22 cellular contexts compared by ENCODE assay signal in the genomic region with DNA sequence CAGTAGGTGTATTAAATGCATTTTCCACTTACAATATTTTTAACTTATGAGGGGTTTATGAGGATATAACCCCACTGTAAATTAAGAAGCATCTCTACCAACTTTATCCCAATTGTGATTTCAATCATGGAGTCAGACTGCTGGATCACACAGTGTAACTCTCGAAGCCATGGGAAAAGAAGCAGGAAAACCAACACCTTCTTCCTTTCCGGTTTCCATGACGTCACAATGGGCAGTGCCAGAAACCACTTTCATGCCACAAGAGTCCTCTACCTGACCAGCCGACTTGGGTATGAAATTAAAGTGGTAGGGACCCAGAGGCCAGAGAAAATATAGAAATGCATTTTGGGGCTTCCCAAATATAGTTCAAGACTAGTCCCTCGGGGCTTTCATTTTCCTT. TPM values are rescaled to one million over a fixed set of nuclear protein-coding genes. Genes with fewer than 3 reads are reported as not detected.
DNase-seq lines count a peak whose midpoint lies in the region; FAIRE-seq and TF ChIP-seq lines count a peak whose summit lies in the region.
"Had no signal": no experiment of that assay in that cellular context is flagged by ENCODE, and none has a peak within 500 bp of the region (broad histone marks: within the 10 kb centered on the region; RNA-seq: fewer than 3 reads in every experiment).

No MANE protein-coding gene starts in this region.

- intact Hi-C loops in left ventricle myocardium inferior (cut with micrococcal nuclease), result no loop called here
- intact Hi-C loops in cardiac septum (cut with DNase I), result no loop called here
- intact Hi-C loops in prostate gland (cut with DNase I), result no loop called here

- no peak for TF ChIP-seq POLR2A in prostate gland (IDR thresholded peaks at IDR 0.05)

- DNase-seq in left ventricle myocardium inferior, result no peak
- DNase-seq in cardiac septum (ENCODE audit: low spot score), result no peak
- no peak for DNase-seq in bronchial epithelial cell (ENCODE audit: low read depth)
- DNase-seq in epithelial cell of prostate (ENCODE audit: low read depth, low spot score), result no peak
- no peak for DNase-seq in NCI-H146 treated with DMSO at 0.1 percent for 48 hours (lab: John Stamatoyannopoulos, UW; ENCODE audit: unreplicated experiment)
- no peak for DNase-seq in prostate gland (ENCODE audit: low spot score)
- DNase-seq: CD4-positive, alpha-beta T cell; GM23248; H9; KBM-7; MV-4-11; NCI-H1105; NCI-H146; NCI-H2029; NCI-H446; NCI-H524 treated with DMSO at 0.1 percent for 48 hours; NCI-H774; NK-92 treated with Interleukin-12 subunit alpha and Interleukin-12 subunit beta, amount 100 ng/mL, for 24 hours; SJCRH30 had no signal

- no peaks in the 10 kb centered on the region for H3K27me3 ChIP-seq in left ventricle myocardium inferior (ENCODE audit: low read depth)
- H3K27me3 ChIP-seq in bronchial epithelial cell (ENCODE audit: control insufficient read depth, insufficient read depth, low read length), result no peaks in the 10 kb centered on the region
- no peaks in the 10 kb centered on the region for H3K27me3 ChIP-seq in prostate gland (replicated peaks; ENCODE audit: insufficient read depth)
- H3K27me3 ChIP-seq: SJCRH30 had no signal

- H3K36me3 ChIP-seq in left ventricle myocardium inferior, result peaks cover 27% of the 10 kb centered on the region
- peaks cover 4% of the 10 kb centered on the region for H3K36me3 ChIP-seq in bronchial epithelial cell (ENCODE audit: control insufficient read depth, insufficient read depth, low read length)
- H3K36me3 ChIP-seq in prostate gland, result no peaks in the 10 kb centered on the region

- peaks cover 69% of the 10 kb centered on the region for H3K4me1 ChIP-seq in left ventricle myocardium inferior
- no peaks in the 10 kb centered on the region for H3K4me1 ChIP-seq in prostate gland (replicated peaks)

- FAIRE-seq in bronchial epithelial cell (lab: Jason Lieb, UNC), result peak; percentile 66
- FAIRE-seq: GM18507, HTR-8/SVneo had no signal

- H3K27ac ChIP-seq in left ventricle myocardium inferior (replicated peaks) (peak overlapping the region; percentile 27), epithelial cell of prostate (peak overlapping the region; percentile 30), temporal lobe (ENCODE audit: low read depth, low read length) (peak overlapping the region; percentile 14), prostate gland (no peak overlapping the region)
- H3K27ac ChIP-seq: GM23248, SJCRH30 had no signal

- H3K4me3 ChIP-seq in left ventricle myocardium inferior (peak overlapping the region; percentile 88), bronchial epithelial cell (ENCODE audit: low read depth, low read length) (no peak overlapping the region), prostate gland (no peak overlapping the region)
- H3K4me3 ChIP-seq: GM23248, SJCRH30 had no signal

- WGBS in prostate gland, result 79% methylated on average over 5 of the region's 5 CpGs

- H3K9me3 ChIP-seq in left ventricle myocardium inferior (replicated peaks) (no peaks in the 10 kb centered on the region), prostate gland (no peaks in the 10 kb centered on the region)
- H3K9me3 ChIP-seq: SJCRH30 had no signal

- TF ChIP-seq CTCF in left ventricle myocardium inferior (IDR thresholded peaks at IDR 0.05; ENCODE audit: borderline replicate concordance) (no peak), bronchial epithelial cell (IDR thresholded peaks at IDR 0.05; ENCODE audit: insufficient read depth, low read length, severe bottlenecking) (no peak), prostate gland (IDR thresholded peaks at IDR 0.05) (no peak)

RNA-seq across cellular contexts. Expression of a gene that starts 4.2 kb away (rescaled TPM):
- total RNA-seq in left ventricle myocardium inferior, result 10.4 TPM
- total RNA-seq in cardiac septum, result 10.2 TPM
- total RNA-seq in bronchial epithelial cell, result 28.4 and 31.9 TPM in 2 replicates
- 60.7 TPM for total RNA-seq in temporal lobe
- 10 to 100 TPM; 15.5 to 38.9 TPM for total RNA-seq in prostate gland

Comparison
In these comparisons a context has a peak if more than half of its experiments do, and no peak if none do; other contexts are left out.
1. H3K27ac ChIP-seq: peak in left ventricle myocardium inferior (single experiment), epithelial cell of prostate (single experiment) and temporal lobe (single experiment); none in prostate gland (0 of 2).